ENCODE assay signal across 19 cellular contexts in the genomic region with DNA sequence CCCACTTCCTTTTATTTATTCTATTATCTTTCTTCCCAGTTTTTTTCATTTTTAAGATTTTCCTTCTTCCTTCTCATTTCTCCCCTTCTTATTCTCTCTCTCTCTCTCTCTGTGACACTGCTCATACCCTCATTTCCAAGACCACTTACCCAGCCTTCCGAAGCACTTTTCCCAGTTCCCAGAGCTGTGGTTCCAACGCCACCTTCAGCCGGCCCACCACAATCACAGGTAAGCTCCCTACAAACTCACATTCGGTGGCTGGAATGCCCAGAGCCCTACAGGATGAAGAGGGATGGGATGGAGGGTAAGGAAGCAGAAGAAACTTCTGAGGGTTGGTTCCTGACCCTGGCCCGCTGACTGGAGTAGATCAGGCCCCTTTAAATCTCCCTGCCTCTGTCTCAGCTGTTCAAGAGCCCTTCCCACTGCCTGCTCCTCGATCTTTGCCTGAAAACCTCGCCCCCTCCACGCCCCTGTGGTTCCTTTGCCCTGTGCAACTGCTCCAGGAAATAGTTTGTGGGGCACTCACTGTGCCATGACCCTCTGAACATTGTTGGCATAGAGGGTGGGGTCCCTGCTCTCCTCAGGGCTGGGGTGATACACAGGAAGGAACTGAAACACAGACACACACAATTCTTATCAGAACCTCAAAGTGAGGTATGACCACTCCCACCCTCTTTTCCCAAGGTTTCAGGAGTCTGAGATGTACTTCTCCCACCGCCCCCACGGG. TPM values are rescaled to one million over a fixed set of nuclear protein-coding genes. Genes with fewer than 3 reads are reported as not detected.
DNase-seq lines count a peak whose midpoint lies in the region; ATAC-seq, FAIRE-seq and TF ChIP-seq lines count a peak whose summit lies in the region.
"Had no signal": no experiment of that assay in that cellular context is flagged by ENCODE, and none has a peak within 500 bp of the region (broad histone marks: within the 10 kb centered on the region; RNA-seq: fewer than 3 reads in every experiment).

No MANE protein-coding gene starts in this region.

- TF ChIP-seq CTCF in LNCaP clone FGC (IDR thresholded peaks at IDR 0.05; ENCODE audit: control insufficient read depth, extremely low read depth, insufficient read depth) (0 out of 2 replicates have a peak, but pooled peaks have one; percentile 2), endothelial cell of umbilical vein (IDR thresholded peaks at IDR 0.05; ENCODE audit: extremely low read depth in 1 of 2, insufficient read depth in 1 of 2, low read depth in 1 of 2, low read length in 2 of 2) (no peak)

- no peaks in the 10 kb centered on the region for H4K20me1 ChIP-seq in endothelial cell of umbilical vein (replicated peaks; ENCODE audit: control insufficient read depth, extremely low read depth, insufficient read depth, low read length)

- peaks cover 16% of the 10 kb centered on the region for H3K79me2 ChIP-seq in endothelial cell of umbilical vein (ENCODE audit: control insufficient read depth, insufficient read depth, low read length)

- H3K27me3 ChIP-seq in CD8-positive, alpha-beta memory T cell (ENCODE audit: insufficient read depth, low read length, poor library complexity, severe bottlenecking) = no peaks in the 10 kb centered on the region
- no peaks in the 10 kb centered on the region for H3K27me3 ChIP-seq in endothelial cell of umbilical vein (ENCODE audit: control insufficient read depth in 2 of 2, insufficient read depth in 2 of 2, low read length in 2 of 2)
- no peaks in the 10 kb centered on the region for H3K27me3 ChIP-seq in rectal smooth muscle tissue (ENCODE audit: control insufficient read depth, insufficient read depth, low read length)
- no peaks in the 10 kb centered on the region for H3K27me3 ChIP-seq in MG63
- H3K27me3 ChIP-seq: foreskin keratinocyte, neutrophil had no signal

- DNase-seq in CD8-positive, alpha-beta memory T cell = no peak
- DNase-seq in LNCaP clone FGC (ENCODE audit: low read depth) (no peak), endothelial cell of umbilical vein (ENCODE audit: low read depth, low spot score) (peak; percentile 20), MG63 (no peak), Kasumi-1 (lab: John Stamatoyannopoulos, UW) (no peak)
- DNase-seq: activated CD4-positive, alpha-beta T cell treated with anti-CD3 and anti-CD28 coated beads, Interleukin-2, amount 10 ng/mL, durations not matched to agents 24 days and 14 days; activated CD8-positive, alpha-beta memory T cell treated with anti-CD3 and anti-CD28 coated beads, Interleukin-2, amount 50 U/mL, for 48 hours; foreskin keratinocyte; mesendoderm; NCI-H1105 treated with DMSO at 0.1 percent for 48 hours; NCI-H2081 treated with DMSO at 0.1 percent for 48 hours had no signal

- POLR2A ChIA-PET in CD8-positive, alpha-beta memory T cell (lab: Charles Lee) = no interaction called here
- POLR2A ChIA-PET in endothelial cell of umbilical vein (lab: Charles Lee) = no interaction called here

- H3K9me1 ChIP-seq in endothelial cell of umbilical vein (replicated peaks; ENCODE audit: control insufficient read depth, extremely low read depth, insufficient read depth, low read length) = no peaks in the 10 kb centered on the region

- no peaks in the 10 kb centered on the region for H3K27me3 Mint-ChIP-seq in CD8-positive, alpha-beta memory T cell
- H3K27me3 Mint-ChIP-seq: activated CD4-positive, alpha-beta T cell treated with anti-CD3 and anti-CD28 coated beads, Interleukin-2, amount 10 ng/mL, durations not matched to agents 24 days and 14 days had no signal

- BruUV-seq in endothelial cell of umbilical vein (replicated peaks; lab: Mats Ljungman, UMichigan) = no TSS peak

- H2AFZ ChIP-seq in endothelial cell of umbilical vein (ENCODE audit: low read depth, low read length) = peak overlapping the region; percentile 15

- H3K27ac ChIP-seq in CD8-positive, alpha-beta memory T cell (ENCODE audit: low read depth, low read length) = no peak overlapping the region
- H3K27ac ChIP-seq in endothelial cell of umbilical vein (ENCODE audit: insufficient read depth, low read depth, low read length) (no peak overlapping the region), rectal smooth muscle tissue (ENCODE audit: low read depth, low read length) (no peak overlapping the region)
- H3K27ac ChIP-seq: foreskin keratinocyte, neutrophil, thoracic aorta had no signal

- no peak for TF ChIP-seq POLR2A in endothelial cell of umbilical vein (IDR thresholded peaks at IDR 0.05; ENCODE audit: low read depth, low read length)

- peaks cover 17% of the 10 kb centered on the region for H3K4me1 ChIP-seq in CD8-positive, alpha-beta memory T cell (ENCODE audit: insufficient read depth, low read length)
- peaks cover 15% of the 10 kb centered on the region for H3K4me1 ChIP-seq in endothelial cell of umbilical vein (ENCODE audit: control insufficient read depth, extremely low read depth, insufficient read depth, low read length)
- H3K4me1 ChIP-seq in rectal smooth muscle tissue (ENCODE audit: control insufficient read depth, insufficient read depth, low read length) = peaks cover 6% of the 10 kb centered on the region

- no peaks in the 10 kb centered on the region for H3K9me3 Mint-ChIP-seq in CD8-positive, alpha-beta memory T cell
- H3K9me3 Mint-ChIP-seq: activated CD4-positive, alpha-beta T cell treated with anti-CD3 and anti-CD28 coated beads, Interleukin-2, amount 10 ng/mL, durations not matched to agents 24 days and 14 days had no signal

- no peaks in the 10 kb centered on the region for H3K9me3 ChIP-seq in CD8-positive, alpha-beta memory T cell (ENCODE audit: low read length)
- H3K9me3 ChIP-seq in endothelial cell of umbilical vein (replicated peaks; ENCODE audit: control insufficient read depth, insufficient read depth, low read length) (no peaks in the 10 kb centered on the region), MG63 (no peaks in the 10 kb centered on the region)
- H3K9me3 ChIP-seq: neutrophil, thoracic aorta had no signal

- no peak overlapping the region for H3K4me3 ChIP-seq in CD8-positive, alpha-beta memory T cell (ENCODE audit: low read length)
- H3K4me3 ChIP-seq in LNCaP clone FGC (ENCODE audit: low read depth, low read length) = no peak overlapping the region
- no peak overlapping the region for H3K4me3 ChIP-seq in endothelial cell of umbilical vein (replicated peaks in 1 of 3; ENCODE audit: insufficient read depth in 1 of 3, low read depth in 1 of 3, low read length in 3 of 3)
- peak overlapping the region; percentile 16 for H3K4me3 ChIP-seq in rectal smooth muscle tissue (ENCODE audit: low read length)
- H3K4me3 ChIP-seq in MG63 = no peak overlapping the region
- H3K4me3 ChIP-seq: thoracic aorta had no signal

- no peak overlapping the region for H3K4me3 Mint-ChIP-seq in CD8-positive, alpha-beta memory T cell
- H3K4me3 Mint-ChIP-seq: activated CD4-positive, alpha-beta T cell treated with anti-CD3 and anti-CD28 coated beads, Interleukin-2, amount 10 ng/mL, durations not matched to agents 24 days and 14 days had no signal

- intact Hi-C loops in endothelial cell of umbilical vein (cut with micrococcal nuclease) = no loop called here

- peak overlapping the region in 7 of 8 donors; percentile 35 to 90 (median 55) for H3K27ac Mint-ChIP-seq in CD8-positive, alpha-beta memory T cell
- H3K27ac Mint-ChIP-seq: activated CD4-positive, alpha-beta T cell treated with anti-CD3 and anti-CD28 coated beads, Interleukin-2, amount 10 ng/mL, durations not matched to agents 24 days and 14 days had no signal

- H3K9ac ChIP-seq in endothelial cell of umbilical vein (replicated peaks; ENCODE audit: extremely low read depth, insufficient read depth, low read length) = no peak overlapping the region
- no peak overlapping the region for H3K9ac ChIP-seq in rectal smooth muscle tissue (ENCODE audit: low read length)

- H3K4me2 ChIP-seq in endothelial cell of umbilical vein (ENCODE audit: insufficient read depth, low read length) = no peak overlapping the region

- peak; percentile 21 for FAIRE-seq in endothelial cell of umbilical vein (lab: Jason Lieb, UNC)
- FAIRE-seq: D721Med had no signal

- dilution Hi-C loops in endothelial cell of umbilical vein (cut with MboI; ENCODE audit: extremely low pct_ligation_motif_present, low sequenced_read_pairs) = no loop called here

- peaks cover 16% of the 10 kb centered on the region for H3K36me3 ChIP-seq in CD8-positive, alpha-beta memory T cell (ENCODE audit: insufficient read depth, low read length)
- H3K36me3 ChIP-seq in endothelial cell of umbilical vein (ENCODE audit: control insufficient read depth in 2 of 2, extremely low read depth in 1 of 2, insufficient read depth in 2 of 2, low read length in 2 of 2) = peaks cover 6 to 12% of the 10 kb centered on the region in 2 experiments
- peaks cover 28% of the 10 kb centered on the region for H3K36me3 ChIP-seq in rectal smooth muscle tissue (ENCODE audit: control insufficient read depth, insufficient read depth, low read length)
- no peaks in the 10 kb centered on the region; the same call in 1 of the 2 replicates for H3K36me3 ChIP-seq in MG63

- no peak for ATAC-seq in GM21367 (IDR thresholded peaks at IDR 0.05; ENCODE audit: unreplicated experiment)
- ATAC-seq: foreskin keratinocyte had no signal

- peaks cover 6 to 68% (median 13%) of the 10 kb centered on the region in 3 donors for H3K36me3 Mint-ChIP-seq in CD8-positive, alpha-beta memory T cell

- H3K4me1 Mint-ChIP-seq in CD8-positive, alpha-beta memory T cell = peaks cover 18 to 29% (median 28%) of the 10 kb centered on the region in 3 donors

- CTCF ChIA-PET in CD8-positive, alpha-beta memory T cell (lab: Charles Lee) = no interaction called here
- CTCF ChIA-PET in endothelial cell of umbilical vein (lab: Charles Lee) = interaction anchor here (2.0 to 2.6 kb wide), 3 partner anchors 19 to 253 kb away, joined by 5 to 9 read pairs (median 9); a partner anchor contains a TSS

RNA-seq across cellular contexts. Expression of a gene that starts 4.8 kb away (rescaled TPM):
- 10 to 100 TPM; 49.5 to 57.4 TPM for total RNA-seq in CD8-positive, alpha-beta memory T cell
- 17.4 TPM for polyA plus RNA-seq in CD8-positive, alpha-beta memory T cell
- 44.0 and 49.3 TPM in 2 replicates for total RNA-seq in endothelial cell of umbilical vein
- polyA plus RNA-seq in endothelial cell of umbilical vein = 51.3 and 69.2 TPM in 2 replicates
- 39.7 and 42.6 TPM in 2 replicates for polyA plus RNA-seq in endothelial cell of umbilical vein (2011; cell fraction: cytosol; rRNA removed)
- polyA plus RNA-seq in endothelial cell of umbilical vein (2011; cell fraction: nucleus; rRNA removed) = 132 and 154 TPM in 2 replicates
- polyA plus RNA-seq in endothelial cell of umbilical vein (2012) = 26.3 and 27.1 TPM in 2 replicates
- polyA minus RNA-seq in endothelial cell of umbilical vein = 21.6 and 32.4 TPM in 2 replicates
- 20.3 TPM for polyA minus RNA-seq in endothelial cell of umbilical vein (2011; cell fraction: cytosol; rRNA and poly(A)+ RNA removed)
- polyA minus RNA-seq in endothelial cell of umbilical vein (2011; cell fraction: nucleus; rRNA and poly(A)+ RNA removed) = 17.9 and 22.1 TPM in 2 replicates
- total RNA-seq in MG63 (2014; rRNA removed; shearing (Covaris generic); ENCODE audit: low replicate concordance) = 2.2 and 4.4 TPM in 2 replicates

RNA-seq across cellular contexts. Expression of a gene that starts 19.1 kb away (rescaled TPM):
- not detected for total RNA-seq in CD8-positive, alpha-beta memory T cell
- polyA plus RNA-seq in CD8-positive, alpha-beta memory T cell = not detected
- total RNA-seq in endothelial cell of umbilical vein = not detected in 2 replicates
- not detected in 2 replicates for polyA plus RNA-seq in endothelial cell of umbilical vein
- polyA plus RNA-seq in endothelial cell of umbilical vein (2011; cell fraction: cytosol; rRNA removed) = not detected in 2 replicates
- not detected in 2 replicates for polyA plus RNA-seq in endothelial cell of umbilical vein (2011; cell fraction: nucleus; rRNA removed)
- not detected in 2 replicates for polyA plus RNA-seq in endothelial cell of umbilical vein (2012)
- not detected in 2 replicates for polyA minus RNA-seq in endothelial cell of umbilical vein
- polyA minus RNA-seq in endothelial cell of umbilical vein (2011; cell fraction: cytosol; rRNA and poly(A)+ RNA removed) = not detected
- not detected in 2 replicates for polyA minus RNA-seq in endothelial cell of umbilical vein (2011; cell fraction: nucleus; rRNA and poly(A)+ RNA removed)
- total RNA-seq in MG63 (2014; rRNA removed; shearing (Covaris generic); ENCODE audit: low replicate concordance) = not detected in 2 replicates
- total RNA-seq: activated CD4-positive, alpha-beta T cell treated with anti-CD3 and anti-CD28 coated beads, Interleukin-2, amount 10 ng/mL, durations not matched to agents 24 days and 14 days; foreskin keratinocyte; LHCN-M2; NCI-H460; renal cortical epithelial cell; thoracic aorta had no signal
- polyA plus RNA-seq: foreskin keratinocyte had no signal

RNA-seq across cellular contexts. Expression of a gene that starts 19.3 kb away (rescaled TPM):
- 100 to 1,000 TPM; 284 to 292 TPM for total RNA-seq in CD8-positive, alpha-beta memory T cell
- 294 TPM for polyA plus RNA-seq in CD8-positive, alpha-beta memory T cell
- total RNA-seq in endothelial cell of umbilical vein = 215 and 225 TPM in 2 replicates
- polyA plus RNA-seq in endothelial cell of umbilical vein = 708 and 710 TPM in 2 replicates
- polyA plus RNA-seq in endothelial cell of umbilical vein (2011; cell fraction: cytosol; rRNA removed) = 622 and 785 TPM in 2 replicates
- 193 and 217 TPM in 2 replicates for polyA plus RNA-seq in endothelial cell of umbilical vein (2011; cell fraction: nucleus; rRNA removed)
- 280 and 439 TPM in 2 replicates for polyA plus RNA-seq in endothelial cell of umbilical vein (2012)
- 216 and 233 TPM in 2 replicates for polyA minus RNA-seq in endothelial cell of umbilical vein
- 102 TPM for polyA minus RNA-seq in endothelial cell of umbilical vein (2011; cell fraction: cytosol; rRNA and poly(A)+ RNA removed)
- polyA minus RNA-seq in endothelial cell of umbilical vein (2011; cell fraction: nucleus; rRNA and poly(A)+ RNA removed) = 29.0 and 45.2 TPM in 2 replicates
- 180 and 290 TPM in 2 replicates for total RNA-seq in MG63 (2014; rRNA removed; shearing (Covaris generic); ENCODE audit: low replicate concordance)

RNA-seq across cellular contexts. Expression of a gene that starts 24.6 kb away (rescaled TPM):
- 10 to 100 TPM; 19.2 to 20.6 TPM for total RNA-seq in CD8-positive, alpha-beta memory T cell
- polyA plus RNA-seq in CD8-positive, alpha-beta memory T cell = 7.1 TPM
- total RNA-seq in endothelial cell of umbilical vein = 27.1 and 29.4 TPM in 2 replicates
- 17.6 and 21.4 TPM in 2 replicates for polyA plus RNA-seq in endothelial cell of umbilical vein
- polyA plus RNA-seq in endothelial cell of umbilical vein (2011; cell fraction: cytosol; rRNA removed) = 10.9 and 12.7 TPM in 2 replicates
- 68.8 and 75.0 TPM in 2 replicates for polyA plus RNA-seq in endothelial cell of umbilical vein (2011; cell fraction: nucleus; rRNA removed)
- 12.7 and 15.2 TPM in 2 replicates for polyA plus RNA-seq in endothelial cell of umbilical vein (2012)
- polyA minus RNA-seq in endothelial cell of umbilical vein = 89.1 and 94.6 TPM in 2 replicates
- polyA minus RNA-seq in endothelial cell of umbilical vein (2011; cell fraction: cytosol; rRNA and poly(A)+ RNA removed) = 18.1 TPM
- 73.6 and 106 TPM in 2 replicates for polyA minus RNA-seq in endothelial cell of umbilical vein (2011; cell fraction: nucleus; rRNA and poly(A)+ RNA removed)
- 1.1 and 1.6 TPM in 2 replicates for total RNA-seq in MG63 (2014; rRNA removed; shearing (Covaris generic); ENCODE audit: low replicate concordance)
